In genomic region chr17:50931003-50931878, GRCh38 we compare ENCODE assay signal across 8 cellular contexts.
DNase-seq lines count a peak whose midpoint lies in the region; ATAC-seq and TF ChIP-seq lines count a peak whose summit lies in the region.

No MANE protein-coding gene starts in this region.

- peaks cover 5% of the 10 kb centered on the region for H3K4me1 ChIP-seq in endodermal cell (ENCODE audit: control insufficient read depth, insufficient read depth, low read length)

- H3K36me3 ChIP-seq in endodermal cell (ENCODE audit: control insufficient read depth, insufficient read depth, low read length): no peaks in the 10 kb centered on the region

- H3K9me3 Mint-ChIP-seq in endodermal cell: no peaks in the 10 kb centered on the region

- H3K27ac ChIP-seq in endodermal cell (ENCODE audit: low read depth, low read length): peak overlapping the region; percentile 85

- WGBS in endodermal cell (ENCODE audit: insufficient coverage in 1 of 2, insufficient read length in 1 of 2), 2 experiments: 4 to 8% methylated on average over 22 to 68 of the region's 68 CpGs

- ATAC-seq in HG03280 (IDR thresholded peaks at IDR 0.05; ENCODE audit: unreplicated experiment) (peak; percentile 53), HG03457 (IDR thresholded peaks at IDR 0.05; ENCODE audit: unreplicated experiment) (no peak)

- H3K27me3 ChIP-seq in endodermal cell (ENCODE audit: control insufficient read depth, insufficient read depth, low read length, poor library complexity, severe bottlenecking): peaks cover 25% of the 10 kb centered on the region

- H3K27ac Mint-ChIP-seq in endodermal cell: peak overlapping the region; percentile 89

- peaks cover 26% of the 10 kb centered on the region for H3K27me3 Mint-ChIP-seq in endodermal cell (ENCODE audit: insufficient read depth)

- H3K4me3 Mint-ChIP-seq in endodermal cell: peak overlapping the region; percentile 63

- no peaks in the 10 kb centered on the region for H3K9me3 ChIP-seq in endodermal cell (ENCODE audit: control insufficient read depth, low read length)

- peak overlapping the region; percentile 47 for H3K9ac ChIP-seq in endodermal cell (ENCODE audit: extremely low read depth, low read length, poor library complexity, severe bottlenecking)

- DNase-seq in GF-D8 (lab: John Stamatoyannopoulos, UW): peak; percentile 80
- DNase-seq in NCI-H748 treated with DMSO at 0.1 percent for 48 hours (lab: John Stamatoyannopoulos, UW): peak; percentile 49
- peak; percentile 86 for DNase-seq in activated CD8-positive, alpha-beta memory T cell treated with anti-CD3 and anti-CD28 coated beads for 24 hours
- peak; percentile 95 for DNase-seq in endodermal cell
- peak; percentile 85 to 87 for DNase-seq in lung microvascular endothelial cell (ENCODE audit: low read depth in 2 of 2)
- peak; percentile 16 for DNase-seq in stimulated activated CD8-positive, alpha-beta memory T cell treated with anti-CD3 and anti-CD28 coated beads, Interleukin-12 subunit alpha, Interleukin-12 subunit beta, amount 100 ng/mL, for 1 hour (ENCODE audit: low read depth)

- no peak for TF ChIP-seq CTCF in endodermal cell (conservative IDR thresholded peaks at IDR 0.05)

- H3K4me3 ChIP-seq in endodermal cell (ENCODE audit: low read length): peak overlapping the region; percentile 76

- no peaks in the 10 kb centered on the region for H3K36me3 Mint-ChIP-seq in endodermal cell (ENCODE audit: low read depth)

- peaks cover 12% of the 10 kb centered on the region for H3K4me1 Mint-ChIP-seq in endodermal cell

Comparison
In these comparisons a context has a peak if more than half of its experiments do, and no peak if none do; other contexts are left out.
1. DNase-seq: peak in every context shown above with its lines; median percentile 95 in endodermal cell; 86 in activated CD8-positive, alpha-beta memory T cell treated with anti-CD3 and anti-CD28 coated beads for 24 hours; 86 in lung microvascular endothelial cell; 80 in GF-D8; 49 in NCI-H748 treated with DMSO at 0.1 percent for 48 hours; 16 in stimulated activated CD8-positive, alpha-beta memory T cell treated with anti-CD3 and anti-CD28 coated beads, Interleukin-12 subunit alpha, Interleukin-12 subunit beta, amount 100 ng/mL, for 1 hour.